22 cellular contexts compared by ENCODE assay signal in the genomic region with DNA sequence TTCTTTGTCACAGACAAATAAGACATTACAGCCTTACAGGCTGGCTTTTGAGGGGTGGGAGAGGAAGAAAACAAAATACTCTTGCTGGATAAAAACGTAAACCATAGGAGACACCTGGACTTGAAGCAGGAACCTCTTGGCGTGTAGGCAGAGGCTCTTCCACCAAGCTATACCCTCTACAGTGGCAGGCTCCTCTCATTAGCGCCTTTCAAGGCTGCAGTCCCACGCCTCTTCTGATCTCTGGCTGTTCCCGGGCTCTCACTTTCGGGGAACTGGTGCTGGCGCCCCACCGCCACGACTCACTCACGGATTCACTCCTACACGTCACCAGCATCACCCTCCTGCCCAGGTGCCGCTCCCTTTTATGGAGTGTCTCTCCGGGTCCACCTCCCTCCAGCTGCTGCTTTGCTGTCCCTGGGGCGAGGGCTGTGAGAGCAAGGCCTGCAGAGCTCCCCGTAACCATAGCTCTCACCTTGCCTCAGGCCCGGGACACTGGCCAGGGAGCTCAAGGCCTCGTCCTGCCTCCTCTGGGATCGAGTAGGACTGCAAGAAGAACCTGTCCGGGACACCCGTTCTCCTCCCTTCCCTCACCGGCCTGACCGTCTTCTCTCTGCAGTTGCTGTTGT.
"Had no signal": no experiment of that assay in that cellular context is flagged by ENCODE, and none has a peak within 500 bp of the region (broad histone marks: within the 10 kb centered on the region; RNA-seq: fewer than 3 reads in every experiment).

No MANE protein-coding gene starts in this region.

- DNase-seq: activated CD4-positive, alpha-beta T cell treated with anti-CD3 and anti-CD28 coated beads, Interleukin-2, amount 10 ng/mL, durations not matched to agents 24 days and 14 days; activated CD8-positive, alpha-beta T cell treated with anti-CD3 and anti-CD28 coated beads for 36 hours; activated naive CD4-positive, alpha-beta T cell treated with anti-CD3 and anti-CD28 coated beads for 36 hours; activated T-cell treated with anti-CD3 and anti-CD28 coated beads, Interleukin-2, amount 50 U/mL, for 24 hours; body of pancreas; central memory CD4-positive, alpha-beta T cell; erythroblast; heart left ventricle; left ventricle myocardium inferior; mesenchymal stem cell; mucosa of descending colon; naive B cell; ovary; stimulated activated CD4-positive, alpha-beta T cell treated with anti-CD3 and anti-CD28 coated beads, Interleukin-4, amount 100 ng/mL, for 1 hour; stimulated activated naive CD8-positive, alpha-beta T cell treated with anti-CD3 and anti-CD28 coated beads, Interleukin-15, amount 100 ng/mL, for 72 hours; T-helper 1 cell; T-helper 9 cell; trophoblast cell had no signal

- H3K4me2 ChIP-seq: smooth muscle cell had no signal

- H3K4me3 ChIP-seq: body of pancreas, coronary artery, heart left ventricle, left ventricle myocardium inferior, mucosa of descending colon, ovary, smooth muscle cell, suprapubic skin had no signal

- H3K9me3 ChIP-seq: body of pancreas, mucosa of descending colon, ovary had no signal

- H3K27me3 ChIP-seq: body of pancreas, ovary, suprapubic skin had no signal

- H3K27ac ChIP-seq: body of pancreas, coronary artery, left ventricle myocardium inferior, ovary, suprapubic skin had no signal

- FAIRE-seq: frontal cortex had no signal

- H3K4me1 ChIP-seq: body of pancreas, heart left ventricle, left ventricle myocardium inferior, suprapubic skin had no signal

- H3K36me3 ChIP-seq: heart left ventricle, left ventricle myocardium inferior, ovary, suprapubic skin had no signal
